In genomic region chr3:9190276-9190675, GRCh38 we compare ENCODE assay signal across 28 cellular contexts.
"Had no signal": no experiment of that assay in that cellular context is flagged by ENCODE, and none has a peak within 500 bp of the region (broad histone marks: within the 10 kb centered on the region; RNA-seq: fewer than 3 reads in every experiment).

No MANE protein-coding gene starts in this region.

- H3K27ac ChIP-seq: left lung, lower lobe of right lung, pancreas, prostate gland, spleen, suprapubic skin, thoracic aorta, tibial artery, upper lobe of right lung had no signal

- H3K9me3 ChIP-seq: left lung, lower lobe of right lung, mucosa of descending colon, pancreas, prostate gland, spleen, suprapubic skin, thoracic aorta, tibial artery, upper lobe of right lung had no signal

- H3K4me1 ChIP-seq: left lung, lower lobe of right lung, pancreas, spleen, suprapubic skin, tibial artery, upper lobe of right lung had no signal

- ATAC-seq: left colon; left lung; lower lobe of right lung; mucosa of descending colon; naive thymus-derived CD4-positive, alpha-beta T cell; natural killer cell treated with Interleukin-12 subunit alpha and Interleukin-12 subunit beta and Interleukin-15 and Interleukin-18, amount 100 ng/mL, for 72 hours; pancreas; right cardiac atrium; sciatic nerve; stimulated activated effector memory CD8-positive, alpha-beta T cell treated with anti-CD3 and anti-CD28 coated beads, Interleukin-12 subunit alpha, Interleukin-12 subunit beta, amount 100 ng/mL, for 72 hours; upper lobe of right lung had no signal

- H3K36me3 ChIP-seq: left lung, lower lobe of right lung, pancreas, prostate gland, spleen, suprapubic skin, thoracic aorta, tibial artery, upper lobe of right lung had no signal

- H3K4me3 ChIP-seq: left lung, lower lobe of right lung, mucosa of descending colon, pancreas, prostate gland, spleen, suprapubic skin, thoracic aorta, tibial artery, upper lobe of right lung had no signal

- DNase-seq: hypothalamus; immature natural killer cell; kidney; left colon; left lung; lower lobe of right lung; mammary epithelial cell; mesenchymal stem cell; mucosa of descending colon; naive thymus-derived CD4-positive, alpha-beta T cell; nucleus accumbens; pancreas; posterior cingulate gyrus; retina; right cardiac atrium; small intestine; spleen; stimulated activated CD4-positive, alpha-beta T cell treated with anti-CD3 and anti-CD28 coated beads, Interleukin-4, amount 100 ng/mL, for 24 hours; stimulated activated naive CD4-positive, alpha-beta T cell; tibial artery; trophoblast cell; upper lobe of right lung had no signal

- H3K27me3 ChIP-seq: left lung, pancreas, spleen, suprapubic skin, tibial artery, upper lobe of right lung had no signal
